Comparison of ENCODE assay signal across 1 cellular context in the genomic region with DNA sequence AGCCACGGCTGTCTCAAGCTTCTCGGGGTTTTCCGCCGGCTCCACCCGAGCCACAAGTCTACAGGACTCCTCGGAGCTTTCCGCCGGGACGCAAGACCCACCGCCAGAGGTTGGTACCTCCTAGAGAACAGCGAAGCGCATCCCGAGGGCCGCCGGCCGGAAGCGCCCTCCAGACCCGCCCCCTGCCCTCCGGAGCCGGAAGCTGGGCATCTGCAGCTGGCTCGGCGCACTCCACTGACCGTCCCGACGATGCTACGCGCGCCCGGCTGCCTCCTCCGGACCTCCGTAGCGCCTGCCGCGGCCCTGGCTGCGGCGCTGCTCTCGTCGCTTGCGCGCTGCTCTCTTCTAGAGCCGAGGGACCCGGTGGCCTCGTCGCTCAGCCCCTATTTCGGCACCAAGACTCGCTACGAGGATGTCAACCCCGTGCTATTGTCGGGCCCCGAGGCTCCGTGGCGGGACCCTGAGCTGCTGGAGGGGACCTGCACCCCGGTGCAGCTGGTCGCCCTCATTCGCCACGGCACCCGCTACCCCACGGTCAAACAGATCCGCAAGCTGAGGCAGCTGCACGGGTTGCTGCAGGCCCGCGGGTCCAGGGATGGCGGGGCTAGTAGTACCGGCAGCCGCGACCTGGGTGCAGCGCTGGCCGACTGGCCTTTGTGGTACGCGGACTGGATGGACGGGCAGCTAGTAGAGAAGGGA.
TF ChIP-seq lines count a peak whose summit lies in the region.

A gene with protein sequence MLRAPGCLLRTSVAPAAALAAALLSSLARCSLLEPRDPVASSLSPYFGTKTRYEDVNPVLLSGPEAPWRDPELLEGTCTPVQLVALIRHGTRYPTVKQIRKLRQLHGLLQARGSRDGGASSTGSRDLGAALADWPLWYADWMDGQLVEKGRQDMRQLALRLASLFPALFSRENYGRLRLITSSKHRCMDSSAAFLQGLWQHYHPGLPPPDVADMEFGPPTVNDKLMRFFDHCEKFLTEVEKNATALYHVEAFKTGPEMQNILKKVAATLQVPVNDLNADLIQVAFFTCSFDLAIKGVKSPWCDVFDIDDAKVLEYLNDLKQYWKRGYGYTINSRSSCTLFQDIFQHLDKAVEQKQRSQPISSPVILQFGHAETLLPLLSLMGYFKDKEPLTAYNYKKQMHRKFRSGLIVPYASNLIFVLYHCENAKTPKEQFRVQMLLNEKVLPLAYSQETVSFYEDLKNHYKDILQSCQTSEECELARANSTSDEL (plus strand): TSS at position 227 of the 699 bp plus-strand sequence. CDS start 23 bp downstream, at position 250.

TF ChIP-seq in HepG2, 621 proteins besides CTCF, POLR2A, EP300 and RAD21 (continued from another document and continues in another):
- TF ChIP-seq POLR2G (IDR thresholded peaks at IDR 0.05; ENCODE audit: low read depth, low read length) (peak; percentile 91), ZNF563 (CRISPR knock-in tag; IDR thresholded peaks at IDR 0.05) (peak; percentile 53; the same call in 1 of the 2 replicates), MAFK (conservative IDR thresholded peaks at IDR 0.05 in 1 of 2, IDR thresholded peaks at IDR 0.05 in 1 of 2; ENCODE audit: low read length in 2 of 2) (no peak), KLF12 (CRISPR knock-in tag; IDR thresholded peaks at IDR 0.05; ENCODE audit: borderline replicate concordance) (peak; percentile 17; the same call in 1 of the 2 replicates), RBFOX2 (IDR thresholded peaks at IDR 0.05; ENCODE audit: low read depth, low read length) (peak; percentile 98), SIN3A (IDR thresholded peaks at IDR 0.05; ENCODE audit: borderline replicate concordance, low read depth, low read length) (peak; percentile 68; the same call in 1 of the 2 replicates), NRL (CRISPR knock-in tag; IDR thresholded peaks at IDR 0.05; ENCODE audit: borderline replicate concordance) (peak; percentile 28), MZF1 (CRISPR knock-in tag; IDR thresholded peaks at IDR 0.05; ENCODE audit: borderline replicate concordance) (no peak), HCFC1 (IDR thresholded peaks at IDR 0.05; ENCODE audit: low read depth, low read length) (no peak), POGZ (CRISPR knock-in tag; IDR thresholded peaks at IDR 0.05) (peak; percentile 84), ZNF33A (CRISPR knock-in tag; IDR thresholded peaks at IDR 0.05; ENCODE audit: borderline replicate concordance) (peak; percentile 83; the same call in 1 of the 2 replicates), HDAC2 (CRISPR knock-in tag; IDR thresholded peaks at IDR 0.05) (peak; percentile 82), KMT2B (CRISPR knock-in tag; IDR thresholded peaks at IDR 0.05) (peak; percentile 90), KLF9 (CRISPR knock-in tag; IDR thresholded peaks at IDR 0.05; ENCODE audit: low read depth) (no peak), TBL1XR1 (IDR thresholded peaks at IDR 0.05; ENCODE audit: borderline replicate concordance, low read length, partially characterized antibody) (no peak), NR2C2 (CRISPR knock-in tag; IDR thresholded peaks at IDR 0.05; ENCODE audit: borderline replicate concordance) (peak; percentile 99), ELF1 (CRISPR knock-in tag; IDR thresholded peaks at IDR 0.05) (peak; percentile 65), ZBTB38 (CRISPR knock-in tag; IDR thresholded peaks at IDR 0.05) (peak; percentile 84), ZNF367 (CRISPR knock-in tag; IDR thresholded peaks at IDR 0.05; ENCODE audit: borderline replicate concordance) (no peak), SP5 (CRISPR knock-in tag; IDR thresholded peaks at IDR 0.05; ENCODE audit: borderline replicate concordance, low read depth) (0 out of 2 replicates have a peak, but pooled peaks have one; percentile 42), MED8 (CRISPR knock-in tag; IDR thresholded peaks at IDR 0.05; ENCODE audit: insufficient replicate concordance) (peak; percentile 76), ZNF616 (CRISPR knock-in tag; IDR thresholded peaks at IDR 0.05; ENCODE audit: low read depth) (0 out of 2 replicates have a peak, but pooled peaks have one; percentile 89)
- TF ChIP-seq, protein P1, sequence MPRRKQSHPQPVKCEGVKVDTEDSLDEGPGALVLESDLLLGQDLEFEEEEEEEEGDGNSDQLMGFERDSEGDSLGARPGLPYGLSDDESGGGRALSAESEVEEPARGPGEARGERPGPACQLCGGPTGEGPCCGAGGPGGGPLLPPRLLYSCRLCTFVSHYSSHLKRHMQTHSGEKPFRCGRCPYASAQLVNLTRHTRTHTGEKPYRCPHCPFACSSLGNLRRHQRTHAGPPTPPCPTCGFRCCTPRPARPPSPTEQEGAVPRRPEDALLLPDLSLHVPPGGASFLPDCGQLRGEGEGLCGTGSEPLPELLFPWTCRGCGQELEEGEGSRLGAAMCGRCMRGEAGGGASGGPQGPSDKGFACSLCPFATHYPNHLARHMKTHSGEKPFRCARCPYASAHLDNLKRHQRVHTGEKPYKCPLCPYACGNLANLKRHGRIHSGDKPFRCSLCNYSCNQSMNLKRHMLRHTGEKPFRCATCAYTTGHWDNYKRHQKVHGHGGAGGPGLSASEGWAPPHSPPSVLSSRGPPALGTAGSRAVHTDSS (CRISPR knock-in tag; conservative IDR thresholded peaks at IDR 0.05) = no peak
- TF ChIP-seq, protein P2, sequence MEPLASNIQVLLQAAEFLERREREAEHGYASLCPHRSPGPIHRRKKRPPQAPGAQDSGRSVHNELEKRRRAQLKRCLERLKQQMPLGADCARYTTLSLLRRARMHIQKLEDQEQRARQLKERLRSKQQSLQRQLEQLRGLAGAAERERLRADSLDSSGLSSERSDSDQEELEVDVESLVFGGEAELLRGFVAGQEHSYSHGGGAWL (CRISPR knock-in tag; IDR thresholded peaks at IDR 0.05) = peak; percentile 89
- TF ChIP-seq, protein P3, sequence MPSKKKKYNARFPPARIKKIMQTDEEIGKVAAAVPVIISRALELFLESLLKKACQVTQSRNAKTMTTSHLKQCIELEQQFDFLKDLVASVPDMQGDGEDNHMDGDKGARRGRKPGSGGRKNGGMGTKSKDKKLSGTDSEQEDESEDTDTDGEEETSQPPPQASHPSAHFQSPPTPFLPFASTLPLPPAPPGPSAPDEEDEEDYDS (CRISPR knock-in tag; IDR thresholded peaks at IDR 0.05) = peak; percentile 65
- TF ChIP-seq, protein P4, sequence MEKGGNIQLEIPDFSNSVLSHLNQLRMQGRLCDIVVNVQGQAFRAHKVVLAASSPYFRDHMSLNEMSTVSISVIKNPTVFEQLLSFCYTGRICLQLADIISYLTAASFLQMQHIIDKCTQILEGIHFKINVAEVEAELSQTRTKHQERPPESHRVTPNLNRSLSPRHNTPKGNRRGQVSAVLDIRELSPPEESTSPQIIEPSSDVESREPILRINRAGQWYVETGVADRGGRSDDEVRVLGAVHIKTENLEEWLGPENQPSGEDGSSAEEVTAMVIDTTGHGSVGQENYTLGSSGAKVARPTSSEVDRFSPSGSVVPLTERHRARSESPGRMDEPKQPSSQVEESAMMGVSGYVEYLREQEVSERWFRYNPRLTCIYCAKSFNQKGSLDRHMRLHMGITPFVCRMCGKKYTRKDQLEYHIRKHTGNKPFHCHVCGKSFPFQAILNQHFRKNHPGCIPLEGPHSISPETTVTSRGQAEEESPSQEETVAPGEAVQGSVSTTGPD (CRISPR knock-in tag; IDR thresholded peaks at IDR 0.05) = no peak
- TF ChIP-seq, protein P5, sequence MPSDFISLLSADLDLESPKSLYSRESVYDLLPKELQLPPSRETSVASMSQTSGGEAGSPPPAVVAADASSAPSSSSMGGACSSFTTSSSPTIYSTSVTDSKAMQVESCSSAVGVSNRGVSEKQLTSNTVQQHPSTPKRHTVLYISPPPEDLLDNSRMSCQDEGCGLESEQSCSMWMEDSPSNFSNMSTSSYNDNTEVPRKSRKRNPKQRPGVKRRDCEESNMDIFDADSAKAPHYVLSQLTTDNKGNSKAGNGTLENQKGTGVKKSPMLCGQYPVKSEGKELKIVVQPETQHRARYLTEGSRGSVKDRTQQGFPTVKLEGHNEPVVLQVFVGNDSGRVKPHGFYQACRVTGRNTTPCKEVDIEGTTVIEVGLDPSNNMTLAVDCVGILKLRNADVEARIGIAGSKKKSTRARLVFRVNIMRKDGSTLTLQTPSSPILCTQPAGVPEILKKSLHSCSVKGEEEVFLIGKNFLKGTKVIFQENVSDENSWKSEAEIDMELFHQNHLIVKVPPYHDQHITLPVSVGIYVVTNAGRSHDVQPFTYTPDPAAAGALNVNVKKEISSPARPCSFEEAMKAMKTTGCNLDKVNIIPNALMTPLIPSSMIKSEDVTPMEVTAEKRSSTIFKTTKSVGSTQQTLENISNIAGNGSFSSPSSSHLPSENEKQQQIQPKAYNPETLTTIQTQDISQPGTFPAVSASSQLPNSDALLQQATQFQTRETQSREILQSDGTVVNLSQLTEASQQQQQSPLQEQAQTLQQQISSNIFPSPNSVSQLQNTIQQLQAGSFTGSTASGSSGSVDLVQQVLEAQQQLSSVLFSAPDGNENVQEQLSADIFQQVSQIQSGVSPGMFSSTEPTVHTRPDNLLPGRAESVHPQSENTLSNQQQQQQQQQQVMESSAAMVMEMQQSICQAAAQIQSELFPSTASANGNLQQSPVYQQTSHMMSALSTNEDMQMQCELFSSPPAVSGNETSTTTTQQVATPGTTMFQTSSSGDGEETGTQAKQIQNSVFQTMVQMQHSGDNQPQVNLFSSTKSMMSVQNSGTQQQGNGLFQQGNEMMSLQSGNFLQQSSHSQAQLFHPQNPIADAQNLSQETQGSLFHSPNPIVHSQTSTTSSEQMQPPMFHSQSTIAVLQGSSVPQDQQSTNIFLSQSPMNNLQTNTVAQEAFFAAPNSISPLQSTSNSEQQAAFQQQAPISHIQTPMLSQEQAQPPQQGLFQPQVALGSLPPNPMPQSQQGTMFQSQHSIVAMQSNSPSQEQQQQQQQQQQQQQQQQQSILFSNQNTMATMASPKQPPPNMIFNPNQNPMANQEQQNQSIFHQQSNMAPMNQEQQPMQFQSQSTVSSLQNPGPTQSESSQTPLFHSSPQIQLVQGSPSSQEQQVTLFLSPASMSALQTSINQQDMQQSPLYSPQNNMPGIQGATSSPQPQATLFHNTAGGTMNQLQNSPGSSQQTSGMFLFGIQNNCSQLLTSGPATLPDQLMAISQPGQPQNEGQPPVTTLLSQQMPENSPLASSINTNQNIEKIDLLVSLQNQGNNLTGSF (CRISPR knock-in tag; IDR thresholded peaks at IDR 0.05) = no peak
- TF ChIP-seq, protein P6, sequence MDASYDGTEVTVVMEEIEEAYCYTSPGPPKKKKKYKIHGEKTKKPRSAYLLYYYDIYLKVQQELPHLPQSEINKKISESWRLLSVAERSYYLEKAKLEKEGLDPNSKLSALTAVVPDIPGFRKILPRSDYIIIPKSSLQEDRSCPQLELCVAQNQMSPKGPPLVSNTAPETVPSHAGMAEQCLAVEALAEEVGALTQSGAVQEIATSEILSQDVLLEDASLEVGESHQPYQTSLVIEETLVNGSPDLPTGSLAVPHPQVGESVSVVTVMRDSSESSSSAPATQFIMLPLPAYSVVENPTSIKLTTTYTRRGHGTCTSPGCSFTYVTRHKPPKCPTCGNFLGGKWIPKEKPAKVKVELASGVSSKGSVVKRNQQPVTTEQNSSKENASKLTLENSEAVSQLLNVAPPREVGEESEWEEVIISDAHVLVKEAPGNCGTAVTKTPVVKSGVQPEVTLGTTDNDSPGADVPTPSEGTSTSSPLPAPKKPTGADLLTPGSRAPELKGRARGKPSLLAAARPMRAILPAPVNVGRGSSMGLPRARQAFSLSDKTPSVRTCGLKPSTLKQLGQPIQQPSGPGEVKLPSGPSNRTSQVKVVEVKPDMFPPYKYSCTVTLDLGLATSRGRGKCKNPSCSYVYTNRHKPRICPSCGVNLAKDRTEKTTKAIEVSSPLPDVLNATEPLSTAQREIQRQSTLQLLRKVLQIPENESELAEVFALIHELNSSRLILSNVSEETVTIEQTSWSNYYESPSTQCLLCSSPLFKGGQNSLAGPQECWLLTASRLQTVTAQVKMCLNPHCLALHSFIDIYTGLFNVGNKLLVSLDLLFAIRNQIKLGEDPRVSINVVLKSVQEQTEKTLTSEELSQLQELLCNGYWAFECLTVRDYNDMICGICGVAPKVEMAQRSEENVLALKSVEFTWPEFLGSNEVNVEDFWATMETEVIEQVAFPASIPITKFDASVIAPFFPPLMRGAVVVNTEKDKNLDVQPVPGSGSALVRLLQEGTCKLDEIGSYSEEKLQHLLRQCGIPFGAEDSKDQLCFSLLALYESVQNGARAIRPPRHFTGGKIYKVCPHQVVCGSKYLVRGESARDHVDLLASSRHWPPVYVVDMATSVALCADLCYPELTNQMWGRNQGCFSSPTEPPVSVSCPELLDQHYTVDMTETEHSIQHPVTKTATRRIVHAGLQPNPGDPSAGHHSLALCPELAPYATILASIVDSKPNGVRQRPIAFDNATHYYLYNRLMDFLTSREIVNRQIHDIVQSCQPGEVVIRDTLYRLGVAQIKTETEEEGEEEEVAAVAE (CRISPR knock-in tag; IDR thresholded peaks at IDR 0.05; ENCODE audit: borderline replicate concordance) = peak; percentile 68; the same call in 1 of the 2 replicates
- TF ChIP-seq, protein P7, sequence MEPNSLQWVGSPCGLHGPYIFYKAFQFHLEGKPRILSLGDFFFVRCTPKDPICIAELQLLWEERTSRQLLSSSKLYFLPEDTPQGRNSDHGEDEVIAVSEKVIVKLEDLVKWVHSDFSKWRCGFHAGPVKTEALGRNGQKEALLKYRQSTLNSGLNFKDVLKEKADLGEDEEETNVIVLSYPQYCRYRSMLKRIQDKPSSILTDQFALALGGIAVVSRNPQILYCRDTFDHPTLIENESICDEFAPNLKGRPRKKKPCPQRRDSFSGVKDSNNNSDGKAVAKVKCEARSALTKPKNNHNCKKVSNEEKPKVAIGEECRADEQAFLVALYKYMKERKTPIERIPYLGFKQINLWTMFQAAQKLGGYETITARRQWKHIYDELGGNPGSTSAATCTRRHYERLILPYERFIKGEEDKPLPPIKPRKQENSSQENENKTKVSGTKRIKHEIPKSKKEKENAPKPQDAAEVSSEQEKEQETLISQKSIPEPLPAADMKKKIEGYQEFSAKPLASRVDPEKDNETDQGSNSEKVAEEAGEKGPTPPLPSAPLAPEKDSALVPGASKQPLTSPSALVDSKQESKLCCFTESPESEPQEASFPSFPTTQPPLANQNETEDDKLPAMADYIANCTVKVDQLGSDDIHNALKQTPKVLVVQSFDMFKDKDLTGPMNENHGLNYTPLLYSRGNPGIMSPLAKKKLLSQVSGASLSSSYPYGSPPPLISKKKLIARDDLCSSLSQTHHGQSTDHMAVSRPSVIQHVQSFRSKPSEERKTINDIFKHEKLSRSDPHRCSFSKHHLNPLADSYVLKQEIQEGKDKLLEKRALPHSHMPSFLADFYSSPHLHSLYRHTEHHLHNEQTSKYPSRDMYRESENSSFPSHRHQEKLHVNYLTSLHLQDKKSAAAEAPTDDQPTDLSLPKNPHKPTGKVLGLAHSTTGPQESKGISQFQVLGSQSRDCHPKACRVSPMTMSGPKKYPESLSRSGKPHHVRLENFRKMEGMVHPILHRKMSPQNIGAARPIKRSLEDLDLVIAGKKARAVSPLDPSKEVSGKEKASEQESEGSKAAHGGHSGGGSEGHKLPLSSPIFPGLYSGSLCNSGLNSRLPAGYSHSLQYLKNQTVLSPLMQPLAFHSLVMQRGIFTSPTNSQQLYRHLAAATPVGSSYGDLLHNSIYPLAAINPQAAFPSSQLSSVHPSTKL (CRISPR knock-in tag; IDR thresholded peaks at IDR 0.05) = peak; percentile 50
